19 cellular contexts compared by ENCODE assay signal in the genomic region with DNA sequence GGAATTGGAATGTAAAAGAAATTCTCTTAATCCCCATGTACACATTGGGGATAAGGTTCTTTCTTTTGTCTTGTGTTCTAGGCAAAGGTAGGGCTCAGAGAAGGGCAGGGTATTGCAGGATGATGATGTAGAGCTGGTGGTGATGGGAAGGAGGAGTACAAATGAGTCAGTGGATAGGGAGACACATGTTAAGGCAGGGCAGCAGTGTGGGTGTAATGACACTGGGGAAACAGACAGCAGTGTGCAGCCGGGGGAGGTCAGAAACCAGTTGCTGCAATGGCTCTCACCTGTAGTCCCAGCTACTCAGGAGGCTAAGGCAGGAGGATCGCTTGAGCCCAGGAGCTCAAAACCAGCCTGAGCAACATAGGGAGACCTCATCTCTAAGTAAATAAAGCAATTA. TPM values are rescaled to one million over a fixed set of nuclear protein-coding genes. Genes with fewer than 3 reads are reported as not detected.
A peak's percentile ranks its signal among the peaks of the same experiment; 100 is the strongest.
DNase-seq lines count a peak whose midpoint lies in the region; ATAC-seq and TF ChIP-seq lines count a peak whose summit lies in the region.
"Had no signal": no experiment of that assay in that cellular context is flagged by ENCODE, and none has a peak within 500 bp of the region (broad histone marks: within the 10 kb centered on the region; RNA-seq: fewer than 3 reads in every experiment).

No MANE protein-coding gene starts in this region.

- peak overlapping the region in 1 of 2 donors; percentile 46 for H3K27ac Mint-ChIP-seq in T-cell
- no peak overlapping the region for H3K27ac Mint-ChIP-seq in stimulated activated effector memory CD8-positive, alpha-beta T cell treated with anti-CD3 and anti-CD28 coated beads, Interleukin-12 subunit alpha, Interleukin-12 subunit beta, amount 100 ng/mL, for 72 hours

- no peaks in the 10 kb centered on the region for H3K27me3 Mint-ChIP-seq in T-cell

- POLR2A ChIA-PET in T-cell (lab: Charles Lee) = interaction anchor here in 1 of 2 donors (0.7 kb wide), 1 partner anchor 310 kb away, joined by 3 read pairs; no protein-coding TSS in a partner anchor

- CTCF ChIA-PET in T-cell (lab: Charles Lee) = interaction anchor here in 1 of 2 donors (1.2 kb wide), 1 partner anchor 30 kb away, joined by 7 read pairs; no protein-coding TSS in a partner anchor

- no peak for TF ChIP-seq CTCF in epithelial cell of esophagus (IDR thresholded peaks at IDR 0.05; ENCODE audit: insufficient read depth, low read depth, low read length, missing control alignments)

- peaks cover 51% of the 10 kb centered on the region for H3K36me3 Mint-ChIP-seq in T-cell
- peaks cover 23% of the 10 kb centered on the region for H3K36me3 Mint-ChIP-seq in stimulated activated effector memory CD8-positive, alpha-beta T cell treated with anti-CD3 and anti-CD28 coated beads, Interleukin-12 subunit alpha, Interleukin-12 subunit beta, amount 100 ng/mL, for 72 hours

- peaks cover 55 to 64% (median 58%) of the 10 kb centered on the region in 3 donors for H3K4me1 Mint-ChIP-seq in T-cell
- peaks cover 37% of the 10 kb centered on the region for H3K4me1 Mint-ChIP-seq in stimulated activated effector memory CD8-positive, alpha-beta T cell treated with anti-CD3 and anti-CD28 coated beads, Interleukin-12 subunit alpha, Interleukin-12 subunit beta, amount 100 ng/mL, for 72 hours

- no peak for ATAC-seq in T-cell (replicated peaks in 1 of 4)
- peak; percentile 96 for ATAC-seq in stimulated activated effector memory CD8-positive, alpha-beta T cell treated with anti-CD3 and anti-CD28 coated beads, Interleukin-12 subunit alpha, Interleukin-12 subunit beta, amount 100 ng/mL, for 72 hours
- ATAC-seq: gastrocnemius medialis had no signal

- DNase-seq in activated CD8-positive, alpha-beta memory T cell treated with anti-CD3 and anti-CD28 coated beads for 24 hours = peak; percentile 62
- DNase-seq in activated CD8-positive, alpha-beta memory T cell treated with anti-CD3 and anti-CD28 coated beads, Interleukin-2, amount 50 U/mL, for 48 hours = no peak
- DNase-seq in T-cell = no peak
- DNase-seq in epithelial cell of esophagus (ENCODE audit: low read depth) = peak; percentile 36
- no peak for DNase-seq in stimulated activated effector memory CD8-positive, alpha-beta T cell treated with anti-CD3 and anti-CD28 coated beads, Interleukin-12 subunit alpha, Interleukin-12 subunit beta, amount 100 ng/mL, for 72 hours (ENCODE audit: low spot score in 2 of 2)
- DNase-seq in NCI-H1105 (lab: John Stamatoyannopoulos, UW) = no peak
- no peak for DNase-seq in NCI-H526 (lab: John Stamatoyannopoulos, UW)
- no peak for DNase-seq in NCI-H146 (lab: John Stamatoyannopoulos, UW)
- DNase-seq: activated gamma-delta T cell, DMS 273 treated with DMSO at 0.1 percent for 48 hours, gastrocnemius medialis, immature natural killer cell, NCI-H2227 treated with DMSO at 0.1 percent for 48 hours, thyroid gland had no signal

- H3K9me3 Mint-ChIP-seq in T-cell = no peaks in the 10 kb centered on the region
- no peaks in the 10 kb centered on the region for H3K9me3 Mint-ChIP-seq in stimulated activated effector memory CD8-positive, alpha-beta T cell treated with anti-CD3 and anti-CD28 coated beads, Interleukin-12 subunit alpha, Interleukin-12 subunit beta, amount 100 ng/mL, for 72 hours
- H3K9me3 Mint-ChIP-seq: immature natural killer cell had no signal

- no peak overlapping the region for H3K4me3 ChIP-seq in epithelial cell of esophagus (ENCODE audit: low read length)
- H3K4me3 ChIP-seq: cardiac muscle cell, gastrocnemius medialis, SK-N-MC, skin epidermis, thyroid gland had no signal

- peak overlapping the region; percentile 8 to 29 (median 25) for H3K4me3 Mint-ChIP-seq in T-cell
- no peak overlapping the region for H3K4me3 Mint-ChIP-seq in stimulated activated effector memory CD8-positive, alpha-beta T cell treated with anti-CD3 and anti-CD28 coated beads, Interleukin-12 subunit alpha, Interleukin-12 subunit beta, amount 100 ng/mL, for 72 hours
- H3K4me3 Mint-ChIP-seq: immature natural killer cell had no signal

RNA-seq across cellular contexts. Expression of a gene that starts 5.1 kb away (rescaled TPM):
- 1 to 10 TPM; 2.9 to 8.5 (median 5.1) TPM for total RNA-seq in T-cell

RNA-seq across cellular contexts. Expression of a gene that starts 36.8 kb away (rescaled TPM):
- not detected for total RNA-seq in T-cell
- total RNA-seq: cardiac muscle cell, gastrocnemius medialis, mesenteric fat pad, omental fat pad, thyroid gland had no signal

Comparison
In these comparisons a context has a peak if more than half of its experiments do, and no peak if none do; other contexts are left out.
1. DNase-seq: peak in activated CD8-positive, alpha-beta memory T cell treated with anti-CD3 and anti-CD28 coated beads for 24 hours (single experiment) and epithelial cell of esophagus (single experiment); none in activated CD8-positive, alpha-beta memory T cell treated with anti-CD3 and anti-CD28 coated beads, Interleukin-2, amount 50 U/mL, for 48 hours (single experiment), T-cell (0 of 34), stimulated activated effector memory CD8-positive, alpha-beta T cell treated with anti-CD3 and anti-CD28 coated beads, Interleukin-12 subunit alpha, Interleukin-12 subunit beta, amount 100 ng/mL, for 72 hours (0 of 2), NCI-H1105 (single experiment), NCI-H526 (0 of 2) and NCI-H146 (single experiment).